ENCODE assay signal across 9 cellular contexts in the genomic region with DNA sequence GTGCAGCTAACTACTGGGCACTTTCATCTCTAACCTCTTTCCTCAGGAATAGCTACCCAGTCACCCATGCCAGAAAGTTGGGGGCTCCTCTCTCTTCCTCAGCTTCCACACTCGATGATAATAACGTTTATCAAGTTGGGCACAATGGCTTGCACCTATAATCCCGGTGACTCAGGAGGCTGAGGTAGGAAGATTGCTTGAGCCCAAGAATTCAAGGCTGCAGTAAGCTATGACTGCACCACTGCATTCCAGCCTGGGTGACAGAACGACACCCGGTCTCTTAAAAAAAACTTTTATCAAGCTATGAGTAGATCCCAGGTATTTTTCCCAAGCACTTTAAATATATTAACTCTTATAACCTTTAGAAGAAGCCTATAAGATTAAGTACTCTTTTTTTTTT. TPM values are rescaled to one million over a fixed set of nuclear protein-coding genes. Genes with fewer than 3 reads are reported as not detected.
DNase-seq lines count a peak whose midpoint lies in the region; ATAC-seq and TF ChIP-seq lines count a peak whose summit lies in the region.
"Had no signal": no experiment of that assay in that cellular context is flagged by ENCODE, and none has a peak within 500 bp of the region (broad histone marks: within the 10 kb centered on the region; RNA-seq: fewer than 3 reads in every experiment).

No MANE protein-coding gene starts in this region.

- H3K36me3 Mint-ChIP-seq in CD4-positive, alpha-beta memory T cell: peaks cover 28 to 59% of the 10 kb centered on the region in 2 donors
- H3K36me3 Mint-ChIP-seq in central memory CD8-positive, alpha-beta T cell (ENCODE audit: insufficient read depth): peaks cover 43% of the 10 kb centered on the region
- H3K36me3 Mint-ChIP-seq in neural crest cell (ENCODE audit: low read depth) (peaks cover 7% of the 10 kb centered on the region), osteocyte (ENCODE audit: unreplicated experiment) (peaks cover 26% of the 10 kb centered on the region)

- CTCF ChIA-PET in CD4-positive, alpha-beta memory T cell (lab: Charles Lee; ENCODE audit: partially characterized antibody): interaction anchor here (1.3 to 3.3 kb wide), 2 partner anchors 36 to 66 kb away, joined by 3 to 21 read pairs; partner anchors contain the start of gene CASTOR1

- peaks cover 27% of the 10 kb centered on the region for H3K36me3 ChIP-seq in CD4-positive, alpha-beta memory T cell (ENCODE audit: insufficient read depth, low read length)
- H3K36me3 ChIP-seq in KMS-11 (ENCODE audit: insufficient read depth): no peaks in the 10 kb centered on the region

- no peak overlapping the region for H3K9ac ChIP-seq in KMS-11

- no peaks in the 10 kb centered on the region for H3K27me3 ChIP-seq in CD4-positive, alpha-beta memory T cell (ENCODE audit: insufficient read depth, low read length)
- H3K27me3 ChIP-seq in KMS-11 (ENCODE audit: insufficient read depth, low read depth): no peaks in the 10 kb centered on the region
- H3K27me3 ChIP-seq: stomach had no signal

- intact Hi-C loops in CD4-positive, alpha-beta memory T cell (cut with micrococcal nuclease): loop anchor here (5.0 kb wide), 1 partner anchor 47 kb away; no protein-coding TSS in a partner anchor

- TF ChIP-seq CTCF in KMS-11 (conservative IDR thresholded peaks at IDR 0.05; ENCODE audit: low read depth, low read length): no peak
- TF ChIP-seq CTCF in neural crest cell (conservative IDR thresholded peaks at IDR 0.05): no peak
- TF ChIP-seq CTCF in osteocyte (IDR thresholded peaks at IDR 0.05): no peak

- H3K27me3 Mint-ChIP-seq in CD4-positive, alpha-beta memory T cell: no peaks in the 10 kb centered on the region
- H3K27me3 Mint-ChIP-seq in central memory CD8-positive, alpha-beta T cell: no peaks in the 10 kb centered on the region
- H3K27me3 Mint-ChIP-seq in neural crest cell (ENCODE audit: low read depth): no peaks in the 10 kb centered on the region
- no peaks in the 10 kb centered on the region for H3K27me3 Mint-ChIP-seq in osteocyte (ENCODE audit: unreplicated experiment)

- no peak overlapping the region for H3K4me3 ChIP-seq in CD4-positive, alpha-beta memory T cell (ENCODE audit: low read length in 2 of 2)
- no peak overlapping the region for H3K4me3 ChIP-seq in KMS-11 (IDR thresholded peaks at IDR 0.05; ENCODE audit: insufficient read depth, low read depth, low read length)

- DNase-seq in CD4-positive, alpha-beta memory T cell: no peak
- DNase-seq in central memory CD8-positive, alpha-beta T cell (ENCODE audit: low spot score in 2 of 2): no peak
- DNase-seq in neural crest cell (ENCODE audit: low read depth, low spot score) (no peak), NCI-H2227 treated with DMSO at 0.1 percent for 48 hours (lab: John Stamatoyannopoulos, UW) (no peak), osteocyte (ENCODE audit: extremely low spot score, unreplicated experiment) (no peak), cerebellar nuclear complex (lab: John Stamatoyannopoulos, UW) (no peak)
- DNase-seq: stomach had no signal

- no peaks in the 10 kb centered on the region for H4K20me1 ChIP-seq in KMS-11 (ENCODE audit: insufficient read depth)

- POLR2A ChIA-PET in CD4-positive, alpha-beta memory T cell (lab: Charles Lee; ENCODE audit: partially characterized antibody): interaction anchor here (0.8 to 8.9 kb wide), 9 partner anchors 11 to 66 kb away, joined by 3 to 118 read pairs (median 4); partner anchors contain the start of genes CASTOR1 and TBC1D10A

- H3K27ac ChIP-seq in CD4-positive, alpha-beta memory T cell (ENCODE audit: low read depth, low read length): peak overlapping the region; percentile 96
- no peak overlapping the region for H3K27ac ChIP-seq in KMS-11

- H3K9me3 ChIP-seq in CD4-positive, alpha-beta memory T cell (ENCODE audit: control insufficient read depth in 1 of 2, low read length in 2 of 2): no peaks in the 10 kb centered on the region
- H3K9me3 ChIP-seq: stomach had no signal

- H3K4me3 Mint-ChIP-seq in CD4-positive, alpha-beta memory T cell: peak overlapping the region; percentile 93 to 98 (median 97)
- H3K4me3 Mint-ChIP-seq in central memory CD8-positive, alpha-beta T cell: peak overlapping the region; percentile 95
- H3K4me3 Mint-ChIP-seq in neural crest cell: peak overlapping the region; percentile 99
- H3K4me3 Mint-ChIP-seq in osteocyte (ENCODE audit: unreplicated experiment): no peak overlapping the region

- H3K4me2 ChIP-seq in KMS-11: peak overlapping the region; percentile 68; the same call in 1 of the 2 replicates

- peaks cover 61% of the 10 kb centered on the region for H3K4me1 ChIP-seq in CD4-positive, alpha-beta memory T cell (ENCODE audit: insufficient read depth, low read length)
- H3K4me1 ChIP-seq in KMS-11 (ENCODE audit: low read depth, poor library complexity, severe bottlenecking): peaks cover 22% of the 10 kb centered on the region

- ATAC-seq in central memory CD8-positive, alpha-beta T cell (replicated peaks; ENCODE audit: extremely low read depth, poor library complexity, severe bottlenecking): no peak
- ATAC-seq in HG03135 (IDR thresholded peaks at IDR 0.05; ENCODE audit: unreplicated experiment): no peak

- peak overlapping the region; percentile 74 to 98 (median 94) for H3K27ac Mint-ChIP-seq in CD4-positive, alpha-beta memory T cell
- H3K27ac Mint-ChIP-seq in central memory CD8-positive, alpha-beta T cell (ENCODE audit: low read depth): peak overlapping the region; percentile 97
- no peak overlapping the region for H3K27ac Mint-ChIP-seq in neural crest cell (ENCODE audit: unreplicated experiment)
- H3K27ac Mint-ChIP-seq in osteocyte (ENCODE audit: unreplicated experiment): no peak overlapping the region

- H3K4me1 Mint-ChIP-seq in CD4-positive, alpha-beta memory T cell: peaks cover 35 to 78% (median 61%) of the 10 kb centered on the region in 4 donors
- peaks cover 41% of the 10 kb centered on the region for H3K4me1 Mint-ChIP-seq in central memory CD8-positive, alpha-beta T cell
- H3K4me1 Mint-ChIP-seq in neural crest cell (peaks cover 40% of the 10 kb centered on the region), osteocyte (ENCODE audit: unreplicated experiment) (peaks cover 29% of the 10 kb centered on the region)

- no peaks in the 10 kb centered on the region for H3K9me3 Mint-ChIP-seq in CD4-positive, alpha-beta memory T cell
- no peaks in the 10 kb centered on the region for H3K9me3 Mint-ChIP-seq in central memory CD8-positive, alpha-beta T cell
- H3K9me3 Mint-ChIP-seq in neural crest cell (no peaks in the 10 kb centered on the region), osteocyte (ENCODE audit: unreplicated experiment) (no peaks in the 10 kb centered on the region)

- H2AFZ ChIP-seq in KMS-11 (ENCODE audit: low read depth): no peak overlapping the region

- H3K79me2 ChIP-seq in KMS-11 (ENCODE audit: insufficient read depth, low read depth): peaks cover 45% of the 10 kb centered on the region

RNA-seq across cellular contexts. Expression of gene SF3A1, which starts 2.0 kb away (rescaled TPM):
- 100 to 1,000 TPM; 279 to 301 TPM for total RNA-seq in CD4-positive, alpha-beta memory T cell
- polyA plus RNA-seq in CD4-positive, alpha-beta memory T cell: 100 to 1,000 TPM in 1 of 2 donors, 10 to 100 TPM in 1; 44.0 to 155 TPM
- total RNA-seq in neural crest cell (252 and 265 TPM in 2 replicates), osteocyte (170 and 187 TPM in 2 replicates)

RNA-seq across cellular contexts. Expression of gene CCDC157, which starts 2.2 kb away (rescaled TPM):
- total RNA-seq in CD4-positive, alpha-beta memory T cell: 1 to 10 TPM; 2.1 to 3.0 TPM
- polyA plus RNA-seq in CD4-positive, alpha-beta memory T cell: 1 to 10 TPM in 1 of 2 donors, under 1 TPM in 1; 0.38 to 3.9 TPM
- 8.3 and 9.3 TPM in 2 replicates for total RNA-seq in neural crest cell
- 2.9 and 3.7 TPM in 2 replicates for total RNA-seq in osteocyte

RNA-seq across cellular contexts. Expression of gene TBC1D10A, which starts 27.9 kb away (rescaled TPM):
- 10 to 100 TPM; 62.2 to 76.8 TPM for total RNA-seq in CD4-positive, alpha-beta memory T cell
- polyA plus RNA-seq in CD4-positive, alpha-beta memory T cell: 10 to 100 TPM; 60.6 to 61.6 TPM
- total RNA-seq in neural crest cell (8.2 and 8.5 TPM in 2 replicates), osteocyte (12.6 and 14.1 TPM in 2 replicates)

RNA-seq across cellular contexts. Expression of gene RNF215, which starts 32.6 kb away (rescaled TPM):
- total RNA-seq in CD4-positive, alpha-beta memory T cell: 1 to 10 TPM; 6.1 to 6.6 TPM
- polyA plus RNA-seq in CD4-positive, alpha-beta memory T cell: under 1 TPM; 0.29 to 0.53 TPM
- total RNA-seq in neural crest cell: 27.4 and 29.2 TPM in 2 replicates
- total RNA-seq in osteocyte: 36.1 and 36.6 TPM in 2 replicates

RNA-seq across cellular contexts. Expression of gene SEC14L2, which starts 42.2 kb away (rescaled TPM):
- 1 to 10 TPM; 6.0 to 8.6 TPM for total RNA-seq in CD4-positive, alpha-beta memory T cell
- 10 to 100 TPM in 1 of 2 donors, 1 to 10 TPM in 1; 9.7 to 13.8 TPM for polyA plus RNA-seq in CD4-positive, alpha-beta memory T cell
- total RNA-seq in neural crest cell: 10.8 and 11.6 TPM in 2 replicates
- 14.9 and 19.0 TPM in 2 replicates for total RNA-seq in osteocyte

Comparison
In these comparisons a context has a peak if more than half of its experiments do, and no peak if none do; other contexts are left out.
1. H3K27ac Mint-ChIP-seq: peak in CD4-positive, alpha-beta memory T cell (7 of 7) and central memory CD8-positive, alpha-beta T cell (single experiment); none in neural crest cell (single experiment) and osteocyte (single experiment).